ENCODE assay signal across 18 cellular contexts in genomic region chr11:1442163-1442562, GRCh38. TPM values are rescaled to one million over a fixed set of nuclear protein-coding genes. Genes with fewer than 3 reads are reported as not detected.
DNase-seq lines count a peak whose midpoint lies in the region; ATAC-seq and TF ChIP-seq lines count a peak whose summit lies in the region.
"Had no signal": no experiment of that assay in that cellular context is flagged by ENCODE, and none has a peak within 500 bp of the region (broad histone marks: within the 10 kb centered on the region; RNA-seq: fewer than 3 reads in every experiment).

No MANE protein-coding gene starts in this region.

- no peaks in the 10 kb centered on the region for H3F3A ChIP-seq in neural progenitor cell (ENCODE audit: low read depth)

- no peak overlapping the region for H3K9ac ChIP-seq in neural progenitor cell

- no peaks in the 10 kb centered on the region for H3K27me3 Mint-ChIP-seq in neural progenitor cell (ENCODE audit: insufficient read depth, low read depth)
- H3K27me3 Mint-ChIP-seq: IgD-negative memory B cell, T-cell had no signal

- no peaks in the 10 kb centered on the region for H3K9me3 ChIP-seq in neural progenitor cell (ENCODE audit: low read depth)
- H3K9me3 ChIP-seq: right lobe of liver, tibial artery had no signal

- H3K4me3 Mint-ChIP-seq in neural progenitor cell, result no peak overlapping the region
- H3K4me3 Mint-ChIP-seq: IgD-negative memory B cell, T-cell had no signal

- CTCF ChIA-PET in HEK293T (lab: Yijun Ruan, JAX), result no interaction called here

- DNase-seq in ELF-1 (ENCODE audit: low read depth, low spot score) (peak; percentile 83), HEK293T (ENCODE audit: extremely low spot score) (peak; percentile 46), ecto neural progenitor cell (ENCODE audit: low spot score) (peak; percentile 76), neural progenitor cell (ENCODE audit: low spot score) (peak; percentile 75), occipital lobe (lab: John Stamatoyannopoulos, UW) (no peak), NCI-H1048 (lab: John Stamatoyannopoulos, UW) (no peak)
- DNase-seq: activated CD4-positive, CD25-positive, alpha-beta regulatory T cell treated with anti-CD3 and anti-CD28 coated beads, Interleukin-2, amount 50 U/mL, for 72 hours; activated naive CD4-positive, alpha-beta T cell treated with anti-CD3 and anti-CD28 coated beads, Interleukin-2, amount 50 U/mL, for 16 hours; GF-D8; left colon; naive thymus-derived CD8-positive, alpha-beta T cell; NCI-H524; right lobe of liver; stimulated activated CD4-positive, alpha-beta T cell treated with anti-CD3 and anti-CD28 coated beads, Interleukin-4, amount 100 ng/mL, for 1 hour; T-cell; tibial artery had no signal

- no peak overlapping the region for H3K4me3 ChIP-seq in neural progenitor cell
- H3K4me3 ChIP-seq: right lobe of liver, tibial artery had no signal

- no peak overlapping the region for H3K4me2 ChIP-seq in neural progenitor cell

- H3K9me3 Mint-ChIP-seq in neural progenitor cell, result no peaks in the 10 kb centered on the region
- H3K9me3 Mint-ChIP-seq: IgD-negative memory B cell; naive thymus-derived CD8-positive, alpha-beta T cell; T-cell had no signal

- H3K27ac Mint-ChIP-seq in neural progenitor cell, result peak overlapping the region; percentile 69
- H3K27ac Mint-ChIP-seq: IgD-negative memory B cell; naive thymus-derived CD8-positive, alpha-beta T cell; T-cell had no signal

- POLR2A ChIA-PET in HEK293T (lab: Yijun Ruan, JAX), result no interaction called here

- TF ChIP-seq CTCF in neural progenitor cell (IDR thresholded peaks at IDR 0.05), result no peak

- H3K36me3 Mint-ChIP-seq in neural progenitor cell, result no peaks in the 10 kb centered on the region
- H3K36me3 Mint-ChIP-seq: IgD-negative memory B cell; naive thymus-derived CD8-positive, alpha-beta T cell; T-cell had no signal

- no peaks in the 10 kb centered on the region for H3K27me3 ChIP-seq in neural progenitor cell
- H3K27me3 ChIP-seq: right lobe of liver had no signal

- peaks cover 3% of the 10 kb centered on the region for H4K20me1 ChIP-seq in neural progenitor cell (ENCODE audit: low read depth)

- ATAC-seq in GM18498 (IDR thresholded peaks at IDR 0.05; ENCODE audit: unreplicated experiment), result no peak
- ATAC-seq: left colon; naive thymus-derived CD8-positive, alpha-beta T cell; T-cell had no signal

- no peaks in the 10 kb centered on the region for H3K4me1 ChIP-seq in neural progenitor cell
- H3K4me1 ChIP-seq: right lobe of liver, tibial artery had no signal

- no peaks in the 10 kb centered on the region for H3K36me3 ChIP-seq in neural progenitor cell
- H3K36me3 ChIP-seq: right lobe of liver, tibial artery had no signal

- H3K79me2 ChIP-seq in neural progenitor cell (ENCODE audit: low read depth), result no peaks in the 10 kb centered on the region

- H3K4me1 Mint-ChIP-seq in neural progenitor cell, result no peaks in the 10 kb centered on the region
- H3K4me1 Mint-ChIP-seq: IgD-negative memory B cell; naive thymus-derived CD8-positive, alpha-beta T cell; T-cell had no signal

- no peak overlapping the region for H2AFZ ChIP-seq in neural progenitor cell (replicated peaks)

- no peak overlapping the region for H3K27ac ChIP-seq in neural progenitor cell
- H3K27ac ChIP-seq: right lobe of liver, tibial artery had no signal

TF ChIP-seq in HEK293T, 16 proteins besides CTCF, POLR2A, EP300 and RAD21:
- TF ChIP-seq TARDBP (IDR thresholded peaks at IDR 0.05), result no peak
- TF ChIP-seq PKNOX1 (IDR thresholded peaks at IDR 0.05), result peak; percentile 89
- no peak for TF ChIP-seq SP1 (IDR thresholded peaks at IDR 0.05)
- no peak for TF ChIP-seq BHLHE40 (IDR thresholded peaks at IDR 0.05; ENCODE audit: borderline replicate concordance)

RNA-seq across cellular contexts. Expression of gene MOB2, which starts 44.4 kb away (rescaled TPM):
- total RNA-seq in neural progenitor cell (ENCODE audit: low replicate concordance) (8.0 and 17.6 TPM in 2 replicates), occipital lobe (13.7 TPM)

RNA-seq across cellular contexts. Expression of gene BRSK2, which starts 52.4 kb away (rescaled TPM):
- total RNA-seq in neural progenitor cell (ENCODE audit: low replicate concordance) (8.2 and 13.8 TPM in 2 replicates), occipital lobe (32.8 TPM)

Comparison
In these comparisons a context has a peak if more than half of its experiments do, and no peak if none do; other contexts are left out.
1. DNase-seq: peak in ELF-1 (single experiment), HEK293T (single experiment), ecto neural progenitor cell (single experiment) and neural progenitor cell (single experiment); none in occipital lobe (single experiment) and NCI-H1048 (single experiment).